Comparison of ENCODE assay signal across 21 cellular contexts in the genomic region with DNA sequence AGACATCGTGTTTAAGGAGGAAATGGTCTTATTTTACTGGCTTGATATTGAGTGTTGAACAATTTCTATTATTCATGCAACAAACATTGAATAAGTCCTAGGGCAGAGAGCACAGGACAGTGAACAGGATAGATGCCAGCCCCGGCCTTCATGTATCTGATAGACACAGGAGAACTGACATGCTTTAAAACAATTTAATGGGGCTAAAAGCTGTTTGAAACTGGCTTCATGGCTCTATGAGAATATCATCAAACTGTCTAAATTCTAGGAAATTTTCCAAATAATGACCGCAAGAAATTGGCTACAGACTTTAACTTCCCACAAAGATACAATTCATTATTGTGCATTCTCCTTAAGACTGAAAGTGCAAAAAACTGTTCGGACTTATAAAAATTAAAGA.
"Had no signal": no experiment of that assay in that cellular context is flagged by ENCODE, and none has a peak within 500 bp of the region (broad histone marks: within the 10 kb centered on the region; RNA-seq: fewer than 3 reads in every experiment).

No MANE protein-coding gene starts in this region.

- DNase-seq: activated CD4-positive, alpha-beta T cell treated with anti-CD3 and anti-CD28 coated beads for 48 hours; activated CD8-positive, alpha-beta T cell treated with anti-CD3 and anti-CD28 coated beads for 36 hours; activated gamma-delta T cell; activated T-cell treated with anti-CD3 and anti-CD28 coated beads, Interleukin-2, amount 50 U/mL, for 48 hours; body of pancreas; cortex of kidney; effector CD4-positive, alpha-beta T cell; esophagus squamous epithelium; kidney; nucleus accumbens; posterior cingulate gyrus; retina; stimulated activated CD4-positive, alpha-beta T cell treated with anti-CD3 and anti-CD28 coated beads, Interleukin-4, amount 100 ng/mL, for 24 hours; stimulated activated naive CD4-positive, alpha-beta T cell; T-helper 17 cell; upper lobe of left lung had no signal

- H3K9me3 ChIP-seq: body of pancreas, esophagus squamous epithelium, suprapubic skin, upper lobe of left lung had no signal

- H3K27ac ChIP-seq: body of pancreas, esophagus squamous epithelium, hepatocyte, upper lobe of left lung had no signal

- H3K36me3 ChIP-seq: esophagus squamous epithelium, suprapubic skin, upper lobe of left lung had no signal

- H3K4me3 ChIP-seq: body of pancreas, esophagus squamous epithelium, hepatocyte, suprapubic skin, upper lobe of left lung had no signal

- ATAC-seq: activated CD8-positive, alpha-beta T cell treated with anti-CD3 and anti-CD28 coated beads for 36 hours; activated naive CD4-positive, alpha-beta T cell treated with anti-CD3 and anti-CD28 coated beads, Interleukin-2, amount 50 U/mL, for 72 hours; body of pancreas; natural killer cell treated with Interleukin-12 subunit alpha and Interleukin-12 subunit beta and Interleukin-15 and Interleukin-18, amount 100 ng/mL, for 72 hours; T-helper 17 cell; WTC11 had no signal

- H3K4me1 ChIP-seq: body of pancreas, suprapubic skin had no signal

- H3K27me3 ChIP-seq: body of pancreas, esophagus squamous epithelium, hepatocyte, suprapubic skin, upper lobe of left lung had no signal
